Comparison of ENCODE assay signal across 34 cellular contexts in the genomic region with DNA sequence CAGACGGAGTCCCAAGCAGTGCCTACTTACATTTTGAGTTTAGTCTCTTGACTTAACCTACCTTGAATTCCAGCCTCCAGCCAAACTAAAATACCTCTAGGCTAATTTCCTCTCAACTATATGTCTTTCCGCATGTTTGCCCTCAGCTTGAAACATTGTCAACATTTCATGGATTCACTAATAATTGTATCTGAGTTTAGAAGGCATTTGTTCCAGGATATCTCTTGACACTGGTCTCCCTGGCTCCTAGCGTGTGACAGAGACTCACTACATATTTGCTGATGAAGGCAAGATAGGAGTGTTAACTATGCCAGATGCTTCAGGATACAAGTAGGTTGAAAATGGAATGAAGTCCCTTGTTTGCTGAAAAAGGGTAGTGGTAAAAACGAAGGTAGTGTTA.
"Had no signal": no experiment of that assay in that cellular context is flagged by ENCODE, and none has a peak within 500 bp of the region (broad histone marks: within the 10 kb centered on the region; RNA-seq: fewer than 3 reads in every experiment).

No MANE protein-coding gene starts in this region.

- H3K27me3 ChIP-seq: MG63 had no signal

- H3K4me3 ChIP-seq: MG63 had no signal

- H3K9me3 ChIP-seq: MG63 had no signal

- DNase-seq: Karpas-422, Kasumi-1, MG63, MM.1S, MV-4-11, NCI-H1048, NCI-H1092, NCI-H1092 treated with DMSO at 0.1 percent for 48 hours, NCI-H1105, NCI-H1105 treated with DMSO at 0.1 percent for 48 hours, NCI-H1417, NCI-H1417 treated with DMSO at 0.1 percent for 48 hours, NCI-H1436, NCI-H1436 treated with DMSO at 0.1 percent for 48 hours, NCI-H146, NCI-H1694, NCI-H1694 treated with DMSO at 0.1 percent for 48 hours, NCI-H187, NCI-H1930, NCI-H2029, NCI-H2029 treated with DMSO at 0.1 percent for 48 hours, NCI-H2081, NCI-H2081 treated with DMSO at 0.1 percent for 48 hours, NCI-H2107, NCI-H2171, NCI-H2171 treated with DMSO at 0.1 percent for 48 hours, NCI-H2227 treated with DMSO at 0.1 percent for 48 hours, NCI-H226, NCI-H345, NCI-H446, NCI-H446 treated with DMSO at 0.1 percent for 48 hours, NCI-H510A, NCI-H510A treated with DMSO at 0.1 percent for 48 hours, NCI-H524 had no signal
